ENCODE assay signal across 1 cellular context in the genomic region with DNA sequence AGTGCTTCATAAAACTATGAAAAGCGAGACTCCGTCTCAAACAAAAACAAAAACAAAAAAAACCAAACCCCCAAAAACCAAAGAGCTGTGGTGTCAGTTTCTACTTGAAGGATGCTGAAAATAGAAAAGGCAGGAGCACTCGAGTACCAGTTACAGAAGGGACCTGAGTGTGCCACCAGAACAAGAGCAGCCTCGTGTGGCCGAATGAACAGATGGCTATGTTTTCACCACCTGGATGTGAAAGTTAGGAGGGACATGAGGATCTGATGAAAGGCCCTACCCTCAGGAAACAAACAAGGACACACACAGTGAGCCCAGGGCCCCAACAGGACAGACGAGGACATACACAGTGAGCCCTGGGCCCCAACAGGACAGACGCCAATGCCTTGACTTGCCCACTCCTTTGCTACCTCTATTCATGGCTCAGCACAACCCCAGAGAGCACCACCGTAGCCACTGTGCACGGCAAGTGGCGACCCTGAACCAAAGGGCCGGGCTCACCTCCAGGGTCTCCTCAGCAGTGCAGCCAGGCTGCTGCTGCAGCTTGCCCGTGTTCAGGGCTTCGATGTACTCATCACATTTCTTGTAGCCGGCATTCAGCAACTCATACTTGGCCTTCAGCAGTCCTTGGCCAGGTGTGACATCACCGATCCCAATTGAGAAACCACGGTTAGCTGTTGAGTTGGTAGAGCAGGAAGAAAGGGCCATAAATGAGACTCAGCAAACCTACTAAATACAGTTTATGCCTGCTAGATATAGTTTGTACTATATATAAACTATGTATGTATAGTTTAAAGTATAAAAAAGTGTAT.
A peak's percentile ranks its signal among the peaks of the same experiment; 100 is the strongest.
TF ChIP-seq lines count a peak whose summit lies in the region.

No MANE protein-coding gene starts in this region.

TF ChIP-seq in HepG2, 621 proteins besides CTCF, POLR2A, EP300 and RAD21:
- peak; percentile 56 for TF ChIP-seq STAG1 (CRISPR knock-in tag; IDR thresholded peaks at IDR 0.05)
- TF ChIP-seq, protein P1, sequence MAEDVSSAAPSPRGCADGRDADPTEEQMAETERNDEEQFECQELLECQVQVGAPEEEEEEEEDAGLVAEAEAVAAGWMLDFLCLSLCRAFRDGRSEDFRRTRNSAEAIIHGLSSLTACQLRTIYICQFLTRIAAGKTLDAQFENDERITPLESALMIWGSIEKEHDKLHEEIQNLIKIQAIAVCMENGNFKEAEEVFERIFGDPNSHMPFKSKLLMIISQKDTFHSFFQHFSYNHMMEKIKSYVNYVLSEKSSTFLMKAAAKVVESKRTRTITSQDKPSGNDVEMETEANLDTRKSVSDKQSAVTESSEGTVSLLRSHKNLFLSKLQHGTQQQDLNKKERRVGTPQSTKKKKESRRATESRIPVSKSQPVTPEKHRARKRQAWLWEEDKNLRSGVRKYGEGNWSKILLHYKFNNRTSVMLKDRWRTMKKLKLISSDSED (CRISPR knock-in tag; IDR thresholded peaks at IDR 0.05), result no peak
- TF ChIP-seq SIX4 (CRISPR knock-in tag; IDR thresholded peaks at IDR 0.05), result no peak
